28 cellular contexts compared by ENCODE assay signal in genomic region chr3:44632193-44632592, GRCh38.
"Had no signal": no experiment of that assay in that cellular context is flagged by ENCODE, and none has a peak within 500 bp of the region (broad histone marks: within the 10 kb centered on the region; RNA-seq: fewer than 3 reads in every experiment).

No MANE protein-coding gene starts in this region.

- ATAC-seq: activated CD4-positive, alpha-beta T cell treated with anti-CD3 and anti-CD28 coated beads for 36 hours; activated CD8-positive, alpha-beta T cell treated with anti-CD3 and anti-CD28 coated beads, Interleukin-2, amount 10 ng/mL, durations not matched to agents 7 days and 5 days; Panc1 had no signal

- H3K4me1 ChIP-seq: SJCRH30 had no signal

- H3K27ac ChIP-seq: SJCRH30, SK-N-MC, WERI-Rb-1 had no signal

- DNase-seq: activated CD4-positive, alpha-beta T cell treated with anti-CD3 and anti-CD28 coated beads for 36 hours; activated CD4-positive, alpha-beta T cell treated with anti-CD3 and anti-CD28 coated beads, Interleukin-2, amount 10 ng/mL, durations not matched to agents 7 days and 5 days; activated CD4-positive, alpha-beta T cell treated with anti-CD3 and anti-CD28 coated beads, Interleukin-2, amount 50 U/mL, for 48 hours; activated CD8-positive, alpha-beta T cell treated with anti-CD3 and anti-CD28 coated beads, Interleukin-2, amount 10 ng/mL, durations not matched to agents 7 days and 5 days; activated gamma-delta T cell treated with Interleukin-2 at 50 U/mL for 16 hours; activated T-cell treated with anti-CD3 and anti-CD28 coated beads, Interleukin-2, amount 50 U/mL, for 24 hours; amniotic stem cell; aorta; central memory CD4-positive, alpha-beta T cell; Karpas-422; KBM-7; MG63; NCI-H1048; NCI-H1105 treated with DMSO at 0.1 percent for 48 hours; NCI-H1436; NCI-H1694; NCI-H1930; NCI-H2081 treated with DMSO at 0.1 percent for 48 hours; NCI-H345; NCI-H524 treated with DMSO at 0.1 percent for 48 hours; SHP77; SJCRH30; T1000; WERI-Rb-1 had no signal

- H3K4me3 Mint-ChIP-seq: activated CD4-positive, alpha-beta T cell treated with anti-CD3 and anti-CD28 coated beads for 36 hours; activated CD4-positive, alpha-beta T cell treated with anti-CD3 and anti-CD28 coated beads, Interleukin-2, amount 10 ng/mL, durations not matched to agents 7 days and 5 days; activated CD8-positive, alpha-beta T cell treated with anti-CD3 and anti-CD28 coated beads, Interleukin-2, amount 10 ng/mL, durations not matched to agents 7 days and 5 days; activated naive CD4-positive, alpha-beta T cell treated with anti-CD3 and anti-CD28 coated beads, Interleukin-2, amount 50 U/mL, for 24 hours; activated T-cell treated with anti-CD3 and anti-CD28 coated beads, Interleukin-2, amount 50 U/mL, for 24 hours; activated T-helper 1 cell treated with anti-CD3 and anti-CD28 coated beads, Interleukin-12 subunit alpha, Interleukin-12 subunit beta, Interleukin-2, Interleukin-4 antibody, amounts not matched to agents 30 ng/mL and 10 ng/mL and 1 ng/mL, durations not matched to agents 14 hours and 24 hours and 36 hours had no signal

- H3K27me3 Mint-ChIP-seq: activated CD4-positive, alpha-beta T cell treated with anti-CD3 and anti-CD28 coated beads for 36 hours; activated CD4-positive, alpha-beta T cell treated with anti-CD3 and anti-CD28 coated beads, Interleukin-2, amount 10 ng/mL, durations not matched to agents 7 days and 5 days; activated naive CD4-positive, alpha-beta T cell treated with anti-CD3 and anti-CD28 coated beads, Interleukin-2, amount 50 U/mL, for 24 hours; activated T-cell treated with anti-CD3 and anti-CD28 coated beads, Interleukin-2, amount 50 U/mL, for 24 hours had no signal

- H3K27ac Mint-ChIP-seq: activated CD4-positive, alpha-beta T cell treated with anti-CD3 and anti-CD28 coated beads for 36 hours; activated CD4-positive, alpha-beta T cell treated with anti-CD3 and anti-CD28 coated beads, Interleukin-2, amount 10 ng/mL, durations not matched to agents 7 days and 5 days; activated CD8-positive, alpha-beta T cell treated with anti-CD3 and anti-CD28 coated beads, Interleukin-2, amount 10 ng/mL, durations not matched to agents 7 days and 5 days; activated naive CD4-positive, alpha-beta T cell treated with anti-CD3 and anti-CD28 coated beads, Interleukin-2, amount 50 U/mL, for 24 hours; activated T-cell treated with anti-CD3 and anti-CD28 coated beads, Interleukin-2, amount 50 U/mL, for 24 hours; activated T-helper 1 cell treated with anti-CD3 and anti-CD28 coated beads, Interleukin-12 subunit alpha, Interleukin-12 subunit beta, Interleukin-2, Interleukin-4 antibody, amounts not matched to agents 30 ng/mL and 10 ng/mL and 1 ng/mL, durations not matched to agents 14 hours and 24 hours and 36 hours had no signal

- H3K4me3 ChIP-seq: MG63, SJCRH30, SK-N-MC had no signal

- H3K9me3 ChIP-seq: SJCRH30 had no signal

- H3K27me3 ChIP-seq: MG63, SJCRH30 had no signal
